ENCODE assay signal across 19 cellular contexts in the genomic region with DNA sequence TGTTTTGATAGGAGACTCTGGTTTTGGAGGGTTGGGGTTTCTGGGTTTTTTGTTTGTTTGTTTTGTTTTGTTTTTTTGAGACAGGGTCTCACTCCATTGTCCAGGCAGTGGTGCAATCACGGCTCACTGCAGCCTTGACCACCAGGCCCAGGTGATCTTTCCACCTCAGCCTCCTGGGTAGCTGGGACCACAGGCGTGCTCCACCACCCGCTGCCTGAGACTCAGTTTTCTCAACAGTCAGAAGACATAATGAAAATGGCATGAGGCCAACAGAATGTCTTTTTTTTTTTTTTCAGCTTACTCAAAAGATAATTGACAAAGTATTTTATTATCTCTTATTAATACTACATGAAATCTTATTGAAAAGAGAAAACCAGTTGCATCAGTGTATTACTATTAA. TPM values are rescaled to one million over a fixed set of nuclear protein-coding genes. Genes with fewer than 3 reads are reported as not detected.
A peak's percentile ranks its signal among the peaks of the same experiment; 100 is the strongest.
DNase-seq lines count a peak whose midpoint lies in the region; ATAC-seq, FAIRE-seq and TF ChIP-seq lines count a peak whose summit lies in the region.
"Had no signal": no experiment of that assay in that cellular context is flagged by ENCODE, and none has a peak within 500 bp of the region (broad histone marks: within the 10 kb centered on the region; RNA-seq: fewer than 3 reads in every experiment).

No MANE protein-coding gene starts in this region.

- POLR2A ChIA-PET in activated CD8-positive, alpha-beta T cell treated with anti-CD3 and anti-CD28 coated beads for 36 hours (lab: Charles Lee), result no interaction called here
- POLR2A ChIA-PET in activated CD8-positive, alpha-beta T cell treated with anti-CD3 and anti-CD28 coated beads, Interleukin-2, amount 10 ng/mL, durations not matched to agents 7 days and 5 days (lab: Charles Lee), result no interaction called here
- POLR2A ChIA-PET in CD8-positive, alpha-beta T cell (lab: Charles Lee), result interaction anchor here (0.7 kb wide), 1 partner anchor 94 kb away, joined by 3 read pairs; no protein-coding TSS in a partner anchor
- POLR2A ChIA-PET in K562 (lab: Yijun Ruan, JAX), result no interaction called here

- 79% methylated on average over 3 of the region's 3 CpGs for WGBS in K562 (ENCODE audit: insufficient coverage, low coverage, missing lambda C conversion rate)

- H3K4me1 Mint-ChIP-seq in activated CD8-positive, alpha-beta T cell treated with anti-CD3 and anti-CD28 coated beads for 36 hours (ENCODE audit: low read depth), result peaks cover 12% of the 10 kb centered on the region
- H3K4me1 Mint-ChIP-seq in activated CD8-positive, alpha-beta T cell treated with anti-CD3 and anti-CD28 coated beads, Interleukin-2, amount 10 ng/mL, durations not matched to agents 7 days and 5 days (ENCODE audit: low read depth), result peaks cover 6% of the 10 kb centered on the region
- H3K4me1 Mint-ChIP-seq in CD8-positive, alpha-beta T cell (ENCODE audit: low read depth), result peaks cover 18% of the 10 kb centered on the region
- H3K4me1 Mint-ChIP-seq in natural killer cell treated with Interleukin-12 subunit alpha and Interleukin-12 subunit beta and Interleukin-15 and Interleukin-18, amount 100 ng/mL, for 72 hours (ENCODE audit: low read depth in 2 of 2), result peaks cover 3 to 14% of the 10 kb centered on the region in 2 donors
- H3K4me1 Mint-ChIP-seq: H9 had no signal

- TF ChIP-seq EP300 in K562 (IDR thresholded peaks at IDR 0.05; ENCODE audit: low read length), result no peak

- no peak overlapping the region for H3K4me3 ChIP-seq in CD8-positive, alpha-beta T cell (ENCODE audit: low read depth, low read length)
- no peak overlapping the region for H3K4me3 ChIP-seq in K562
- H3K4me3 ChIP-seq: BLaER1, GM12878 had no signal

- no peak for DNase-seq in activated CD8-positive, alpha-beta T cell treated with anti-CD3 and anti-CD28 coated beads for 36 hours
- DNase-seq in activated CD8-positive, alpha-beta T cell treated with anti-CD3 and anti-CD28 coated beads, Interleukin-2, amount 10 ng/mL, durations not matched to agents 7 days and 5 days, result no peak
- no peak for DNase-seq in CD8-positive, alpha-beta T cell
- DNase-seq in K562 (ENCODE audit: extremely low read depth in 1 of 4, low spot score in 3 of 4) (no peak), amniotic stem cell (lab: John Stamatoyannopoulos, UW) (no peak), NCI-H526 (lab: John Stamatoyannopoulos, UW) (no peak), germinal center (ENCODE audit: low spot score) (no peak)
- DNase-seq in natural killer cell treated with Interleukin-12 subunit alpha and Interleukin-12 subunit beta and Interleukin-15 and Interleukin-18, amount 100 ng/mL, for 72 hours (ENCODE audit: low spot score), result no peak
- DNase-seq: 8988T, DMS79, H9, MM.1S, NCI-H1105, NCI-H187, PC-3 had no signal

- TF ChIP-seq RAD21 in K562 (CRISPR knock-in tag; conservative IDR thresholded peaks at IDR 0.05 in 1 of 2, IDR thresholded peaks at IDR 0.05 in 1 of 2), result no peak

- no peaks in the 10 kb centered on the region for H4K20me1 ChIP-seq in K562 (replicated peaks; ENCODE audit: control insufficient read depth, insufficient read depth, low read length)

- H3K9me3 ChIP-seq in CD8-positive, alpha-beta T cell (ENCODE audit: low read length), result no peaks in the 10 kb centered on the region
- H3K9me3 ChIP-seq in K562 (replicated peaks; ENCODE audit: control insufficient read depth, insufficient read depth, low read depth, low read length), result no peaks in the 10 kb centered on the region
- H3K9me3 ChIP-seq: BLaER1 had no signal

- H3K4me1 ChIP-seq in CD8-positive, alpha-beta T cell (ENCODE audit: insufficient read depth, low read length), result peaks cover 12% of the 10 kb centered on the region
- no peaks in the 10 kb centered on the region for H3K4me1 ChIP-seq in K562 (replicated peaks in 1 of 2; ENCODE audit: control insufficient read depth in 2 of 2, insufficient read depth in 2 of 2, low read length in 2 of 2)
- H3K4me1 ChIP-seq: BLaER1 had no signal

- H3K36me3 ChIP-seq in CD8-positive, alpha-beta T cell (ENCODE audit: insufficient read depth, low read length), result peaks cover 4% of the 10 kb centered on the region
- H3K36me3 ChIP-seq in K562 (ENCODE audit: control insufficient read depth, insufficient read depth, low read length), result peaks cover 39% of the 10 kb centered on the region; the same call in 2 of the 3 replicates

- TF ChIP-seq POLR2A in K562 (conservative IDR thresholded peaks at IDR 0.05), result no peak

- H3K27ac ChIP-seq in CD8-positive, alpha-beta T cell (ENCODE audit: low read depth, low read length), result no peak overlapping the region
- no peak overlapping the region for H3K27ac ChIP-seq in K562 (ENCODE audit: extremely low read depth, low read depth, low read length)
- H3K27ac ChIP-seq: BLaER1 had no signal

- no peak for ATAC-seq in activated CD8-positive, alpha-beta T cell treated with anti-CD3 and anti-CD28 coated beads for 36 hours
- ATAC-seq in activated CD8-positive, alpha-beta T cell treated with anti-CD3 and anti-CD28 coated beads, Interleukin-2, amount 10 ng/mL, durations not matched to agents 7 days and 5 days, result no peak
- no peak for ATAC-seq in CD8-positive, alpha-beta T cell
- no peak for ATAC-seq in K562
- no peak for ATAC-seq in natural killer cell treated with Interleukin-12 subunit alpha and Interleukin-12 subunit beta and Interleukin-15 and Interleukin-18, amount 100 ng/mL, for 72 hours
- ATAC-seq: GM12878, HepG2, PC-3 had no signal

- intact Hi-C loops in activated CD8-positive, alpha-beta T cell treated with anti-CD3 and anti-CD28 coated beads for 36 hours (cut with micrococcal nuclease), result no loop called here
- intact Hi-C loops in CD8-positive, alpha-beta T cell (cut with DNase I, micrococcal nuclease), result no loop called here
- intact Hi-C loops in K562 (cut with micrococcal nuclease), result no loop called here

- no peaks in the 10 kb centered on the region for H3K79me2 ChIP-seq in K562 (ENCODE audit: control insufficient read depth, insufficient read depth, low read length)

- CTCF ChIA-PET in activated CD8-positive, alpha-beta T cell treated with anti-CD3 and anti-CD28 coated beads for 36 hours (lab: Charles Lee), result no interaction called here
- CTCF ChIA-PET in activated CD8-positive, alpha-beta T cell treated with anti-CD3 and anti-CD28 coated beads, Interleukin-2, amount 10 ng/mL, durations not matched to agents 7 days and 5 days (lab: Charles Lee), result no interaction called here
- CTCF ChIA-PET in CD8-positive, alpha-beta T cell (lab: Charles Lee), result interaction anchor here (0.8 kb wide), 1 partner anchor 16 kb away, joined by 3 read pairs; no protein-coding TSS in a partner anchor
- CTCF ChIA-PET in K562 (lab: Yijun Ruan, JAX; ENCODE audit: low intra/inter-chr PET ratio), result interaction anchor here (0.7 kb wide), 1 partner anchor 618 kb away, joined by 3 read pairs; no protein-coding TSS in a partner anchor

- H3K36me3 Mint-ChIP-seq in activated CD8-positive, alpha-beta T cell treated with anti-CD3 and anti-CD28 coated beads for 36 hours (ENCODE audit: low read depth), result peaks cover 20% of the 10 kb centered on the region
- H3K36me3 Mint-ChIP-seq in activated CD8-positive, alpha-beta T cell treated with anti-CD3 and anti-CD28 coated beads, Interleukin-2, amount 10 ng/mL, durations not matched to agents 7 days and 5 days (ENCODE audit: low read depth), result peaks cover 26% of the 10 kb centered on the region
- H3K36me3 Mint-ChIP-seq in CD8-positive, alpha-beta T cell, result peaks cover 42% of the 10 kb centered on the region
- H3K36me3 Mint-ChIP-seq in natural killer cell treated with Interleukin-12 subunit alpha and Interleukin-12 subunit beta and Interleukin-15 and Interleukin-18, amount 100 ng/mL, for 72 hours, result no peaks in the 10 kb centered on the region

- no peak overlapping the region for H2AFZ ChIP-seq in K562 (ENCODE audit: low read depth, low read length)

- H3K27me3 Mint-ChIP-seq in activated CD8-positive, alpha-beta T cell treated with anti-CD3 and anti-CD28 coated beads for 36 hours, result no peaks in the 10 kb centered on the region
- H3K27me3 Mint-ChIP-seq in activated CD8-positive, alpha-beta T cell treated with anti-CD3 and anti-CD28 coated beads, Interleukin-2, amount 10 ng/mL, durations not matched to agents 7 days and 5 days (ENCODE audit: low read depth), result no peaks in the 10 kb centered on the region
- no peaks in the 10 kb centered on the region for H3K27me3 Mint-ChIP-seq in CD8-positive, alpha-beta T cell (ENCODE audit: low read depth)
- H3K27me3 Mint-ChIP-seq in natural killer cell treated with Interleukin-12 subunit alpha and Interleukin-12 subunit beta and Interleukin-15 and Interleukin-18, amount 100 ng/mL, for 72 hours, result no peaks in the 10 kb centered on the region

- TF ChIP-seq CTCF in activated CD8-positive, alpha-beta T cell treated with anti-CD3 and anti-CD28 coated beads for 36 hours (IDR thresholded peaks at IDR 0.05), result no peak
- TF ChIP-seq CTCF in CD8-positive, alpha-beta T cell (IDR thresholded peaks at IDR 0.05), result no peak
- no peak for TF ChIP-seq CTCF in K562 (IDR thresholded peaks at IDR 0.05 in 2 of 3, conservative IDR thresholded peaks at IDR 0.05 in 1 of 3; ENCODE audit: insufficient read depth in 2 of 3, low read depth in 1 of 3, low read length in 3 of 3)

- in situ Hi-C loops in K562 (cut with MboI), result no loop called here

- no peaks in the 10 kb centered on the region for H3K9me1 ChIP-seq in K562 (ENCODE audit: control insufficient read depth, insufficient read depth, low read length)

- no peak overlapping the region for H3K9ac ChIP-seq in K562 (ENCODE audit: insufficient read depth in 1 of 2, low read depth in 2 of 2, low read length in 2 of 2)
- H3K9ac ChIP-seq: BLaER1 had no signal

- H3K4me3 Mint-ChIP-seq in activated CD8-positive, alpha-beta T cell treated with anti-CD3 and anti-CD28 coated beads for 36 hours, result no peak overlapping the region
- H3K4me3 Mint-ChIP-seq in activated CD8-positive, alpha-beta T cell treated with anti-CD3 and anti-CD28 coated beads, Interleukin-2, amount 10 ng/mL, durations not matched to agents 7 days and 5 days, result no peak overlapping the region
- H3K4me3 Mint-ChIP-seq in CD8-positive, alpha-beta T cell, result no peak overlapping the region
- H3K4me3 Mint-ChIP-seq in natural killer cell treated with Interleukin-12 subunit alpha and Interleukin-12 subunit beta and Interleukin-15 and Interleukin-18, amount 100 ng/mL, for 72 hours, result no peak overlapping the region
- H3K4me3 Mint-ChIP-seq: H9 had no signal

- H3K27ac Mint-ChIP-seq in activated CD8-positive, alpha-beta T cell treated with anti-CD3 and anti-CD28 coated beads for 36 hours, result peak overlapping the region; percentile 49
- no peak overlapping the region for H3K27ac Mint-ChIP-seq in activated CD8-positive, alpha-beta T cell treated with anti-CD3 and anti-CD28 coated beads, Interleukin-2, amount 10 ng/mL, durations not matched to agents 7 days and 5 days
- peak overlapping the region; percentile 64 for H3K27ac Mint-ChIP-seq in CD8-positive, alpha-beta T cell
- H3K27ac Mint-ChIP-seq in natural killer cell treated with Interleukin-12 subunit alpha and Interleukin-12 subunit beta and Interleukin-15 and Interleukin-18, amount 100 ng/mL, for 72 hours, result peak overlapping the region; percentile 4 to 50
- H3K27ac Mint-ChIP-seq: H9 had no signal

- no peaks in the 10 kb centered on the region for H3K27me3 ChIP-seq in CD8-positive, alpha-beta T cell (ENCODE audit: insufficient read depth, low read length)
- no peaks in the 10 kb centered on the region for H3K27me3 ChIP-seq in K562 (ENCODE audit: control insufficient read depth in 2 of 2, insufficient read depth in 2 of 2, low read length in 2 of 2)
- H3K27me3 ChIP-seq: BLaER1 had no signal

- FAIRE-seq in K562 (lab: Jason Lieb, UNC), result no peak
- FAIRE-seq: GM12878, GM18507, HepG2 had no signal

- BruUV-seq in K562 (replicated peaks; lab: Mats Ljungman, UMichigan), result no TSS peak

- no peak overlapping the region for H3K4me2 ChIP-seq in K562 (ENCODE audit: insufficient read depth, low read length)
- H3K4me2 ChIP-seq: BLaER1 had no signal

- no peaks in the 10 kb centered on the region for H3K9me3 Mint-ChIP-seq in activated CD8-positive, alpha-beta T cell treated with anti-CD3 and anti-CD28 coated beads for 36 hours
- H3K9me3 Mint-ChIP-seq in activated CD8-positive, alpha-beta T cell treated with anti-CD3 and anti-CD28 coated beads, Interleukin-2, amount 10 ng/mL, durations not matched to agents 7 days and 5 days (ENCODE audit: insufficient read depth), result no peaks in the 10 kb centered on the region
- H3K9me3 Mint-ChIP-seq in CD8-positive, alpha-beta T cell, result no peaks in the 10 kb centered on the region
- H3K9me3 Mint-ChIP-seq in natural killer cell treated with Interleukin-12 subunit alpha and Interleukin-12 subunit beta and Interleukin-15 and Interleukin-18, amount 100 ng/mL, for 72 hours, result no peaks in the 10 kb centered on the region
- H3K9me3 Mint-ChIP-seq: H9 had no signal

RNA-seq across cellular contexts. Expression of a gene that starts 32.4 kb away (rescaled TPM):
- total RNA-seq in activated CD8-positive, alpha-beta T cell treated with anti-CD3 and anti-CD28 coated beads for 36 hours, result 10 to 100 TPM; 46.1 to 48.1 TPM
- 10 to 100 TPM; 42.3 to 44.3 TPM for total RNA-seq in activated CD8-positive, alpha-beta T cell treated with anti-CD3 and anti-CD28 coated beads, Interleukin-2, amount 10 ng/mL, durations not matched to agents 7 days and 5 days
- total RNA-seq in CD8-positive, alpha-beta T cell, result 10 to 100 TPM; 50.9 to 56.5 TPM
- 24.5 and 78.1 TPM in 2 replicates for total RNA-seq in K562 (2011; cell fraction: chromatin; rRNA removed; ENCODE audit: low replicate concordance)
- 49.7 and 54.7 TPM in 2 replicates for total RNA-seq in K562 (2011; cell fraction: nucleolus; rRNA removed)
- 30.4 and 33.4 TPM in 2 replicates for total RNA-seq in K562 (2011; cell fraction: nucleoplasm; rRNA removed)
- 42.6 and 46.7 TPM in 2 replicates for total RNA-seq in K562 (2014; rRNA removed)
- total RNA-seq in K562 (2014; rRNA removed; fragmentation: Illumina TruSeq; extraction: Trizol), result 11.6 and 13.1 TPM in 2 replicates
- 19.5 and 21.9 TPM in 2 replicates for total RNA-seq in K562 (2015; rRNA removed; fragmentation: Illumina TruSeq; extraction: Trizol)
- 32.2 and 35.8 TPM in 2 replicates for total RNA-seq in K562 (2021)
- 17.5 and 21.8 TPM in 2 replicates for polyA plus RNA-seq in K562 (2011; rRNA removed)
- polyA plus RNA-seq in K562 (2011; cell fraction: cytosol; rRNA removed), result 16.5 and 28.2 TPM in 2 replicates
- 49.0 and 90.0 TPM in 2 replicates for polyA plus RNA-seq in K562 (2011; cell fraction: nucleus; rRNA removed)
- 30.8 and 32.9 TPM in 2 replicates for polyA plus RNA-seq in K562 (2012)
- 12.1 and 18.3 TPM in 2 replicates for polyA plus RNA-seq in K562 (2014; fragmentation: Illumina TruSeq; extraction: Trizol)
- 1 to 10 TPM in 1 of 2 experiments, under 1 TPM in 1; 0.61 to 1.1 TPM for polyA plus RNA-seq in K562 (2014; fragmentation: Nextera tagmentation; extraction: Ambion mirVana)
- polyA plus RNA-seq in K562 (2014; rRNA removed), result 38.1 and 38.2 TPM in 2 replicates
- 10.0 and 16.8 TPM in 2 replicates for polyA minus RNA-seq in K562 (2011; rRNA and poly(A)+ RNA removed)
- polyA minus RNA-seq in K562 (2011; cell fraction: cytosol; rRNA and poly(A)+ RNA removed), result 13.7 and 14.7 TPM in 2 replicates
- polyA minus RNA-seq in K562 (2011; cell fraction: nucleus; rRNA and poly(A)+ RNA removed), result 16.4 and 17.5 TPM in 2 replicates
- total RNA-seq in natural killer cell treated with Interleukin-12 subunit alpha and Interleukin-12 subunit beta and Interleukin-15 and Interleukin-18, amount 100 ng/mL, for 72 hours, result 10 to 100 TPM; 80.9 to 89.3 TPM

Comparison
In these comparisons a context has a peak if more than half of its experiments do, and no peak if none do; other contexts are left out.
1. CTCF ChIA-PET loops: an anchor here in CD8-positive, alpha-beta T cell (0.8 kb wide) and K562 (0.7 kb wide); none called in activated CD8-positive, alpha-beta T cell treated with anti-CD3 and anti-CD28 coated beads for 36 hours and activated CD8-positive, alpha-beta T cell treated with anti-CD3 and anti-CD28 coated beads, Interleukin-2, amount 10 ng/mL, durations not matched to agents 7 days and 5 days.